ENCODE assay signal across 1 cellular context in the genomic region with DNA sequence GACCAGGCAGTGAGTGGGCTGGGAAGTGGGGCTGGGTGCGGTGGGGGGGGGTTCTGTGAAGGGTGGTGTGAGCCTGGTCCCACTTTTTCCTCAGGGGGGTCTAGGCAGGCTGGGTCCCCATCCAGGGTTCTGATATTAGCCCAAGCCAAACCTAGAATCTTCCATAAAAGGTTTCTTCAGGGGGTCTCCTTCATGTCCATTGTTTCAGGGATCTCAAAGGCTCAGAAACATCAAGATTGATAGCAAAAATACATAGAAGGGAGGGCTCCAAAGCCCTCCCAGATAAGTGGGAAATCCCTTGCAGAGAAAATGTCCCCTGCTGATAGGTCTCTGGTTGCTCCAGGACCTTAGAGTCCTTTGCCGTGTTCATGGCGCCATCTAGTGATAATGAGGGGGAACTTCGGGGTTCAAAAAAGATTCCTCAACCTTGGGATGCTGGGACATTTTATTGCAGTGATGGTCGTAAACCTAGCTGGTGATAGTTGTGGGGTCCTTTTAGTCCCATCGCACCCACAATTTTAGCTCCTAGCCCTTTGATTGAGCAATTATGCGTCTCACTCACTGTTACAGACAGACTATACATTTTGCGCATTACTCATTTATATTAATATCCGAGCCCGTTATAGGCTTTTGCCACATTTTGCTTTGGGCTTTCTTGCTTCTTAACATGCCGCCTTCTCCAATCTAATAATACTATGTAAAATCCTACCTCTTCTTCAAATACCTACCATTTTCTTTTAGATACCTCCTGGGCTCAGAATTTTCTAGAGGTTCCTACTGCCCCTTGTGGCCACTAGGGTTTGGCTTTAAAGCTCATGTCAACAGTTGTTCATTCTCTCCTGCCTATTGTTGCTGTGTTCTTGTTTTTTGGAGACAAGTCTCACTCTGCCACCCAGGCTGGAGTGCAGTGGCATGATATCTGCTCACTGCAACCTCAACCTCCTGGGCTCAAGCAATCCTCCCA.
TF ChIP-seq lines count a peak whose summit lies in the region.

No MANE protein-coding gene starts in this region.

TF ChIP-seq in HepG2, 621 proteins besides CTCF, POLR2A, EP300 and RAD21 (continued from another document):
- peak; percentile 51; the same call in 1 of the 2 replicates for TF ChIP-seq THRA (CRISPR knock-in tag; IDR thresholded peaks at IDR 0.05; ENCODE audit: borderline replicate concordance)
- TF ChIP-seq KAT8 (CRISPR knock-in tag; IDR thresholded peaks at IDR 0.05) = peak; percentile 78
- no peak for TF ChIP-seq HIVEP1 (CRISPR knock-in tag; IDR thresholded peaks at IDR 0.05)
- TF ChIP-seq ZBTB44 (CRISPR knock-in tag; IDR thresholded peaks at IDR 0.05) = no peak
- TF ChIP-seq YEATS2 (CRISPR knock-in tag; IDR thresholded peaks at IDR 0.05; ENCODE audit: borderline replicate concordance) = peak; percentile 46; the same call in 1 of the 2 replicates
- peak; percentile 40 for TF ChIP-seq ZNF770 (CRISPR knock-in tag; IDR thresholded peaks at IDR 0.05)
